Comparison of ENCODE assay signal across 13 cellular contexts in the genomic region with DNA sequence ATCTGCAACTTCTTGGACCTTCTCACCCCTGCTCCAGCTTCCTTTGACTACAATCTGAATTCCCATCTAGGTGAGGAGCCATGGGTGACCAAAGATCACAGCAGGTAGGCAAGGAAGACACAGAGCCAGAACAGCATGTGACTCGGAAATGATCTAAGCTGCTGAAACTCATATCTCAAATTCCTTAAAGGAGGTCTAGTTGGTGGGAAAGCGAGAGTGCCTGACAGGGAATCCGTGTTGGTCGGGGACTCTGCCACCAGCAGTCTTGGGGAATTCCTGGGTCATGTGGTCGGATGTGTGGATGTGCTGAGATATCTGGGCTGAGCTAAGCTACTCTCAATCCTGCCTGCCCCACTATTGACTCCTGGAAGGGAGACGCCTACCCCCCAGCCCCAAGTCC. TPM values are rescaled to one million over a fixed set of nuclear protein-coding genes. Genes with fewer than 3 reads are reported as not detected.
A peak's percentile ranks its signal among the peaks of the same experiment; 100 is the strongest.
DNase-seq lines count a peak whose midpoint lies in the region; ATAC-seq, FAIRE-seq and TF ChIP-seq lines count a peak whose summit lies in the region.
"Had no signal": no experiment of that assay in that cellular context is flagged by ENCODE, and none has a peak within 500 bp of the region (broad histone marks: within the 10 kb centered on the region; RNA-seq: fewer than 3 reads in every experiment).

No MANE protein-coding gene starts in this region.

- H3K27me3 ChIP-seq in Panc1 (ENCODE audit: control insufficient read depth, insufficient read depth, low read length): no peaks in the 10 kb centered on the region
- H3K27me3 ChIP-seq in H1 (replicated peaks in 1 of 4; ENCODE audit: control insufficient read depth in 3 of 4, extremely low read depth in 1 of 4, insufficient read depth in 3 of 4, low read length in 3 of 4): no peaks in the 10 kb centered on the region
- peaks cover 0 to 19% of the 10 kb centered on the region in 2 donors for H3K27me3 ChIP-seq in tibial artery
- H3K27me3 ChIP-seq: sigmoid colon had no signal

- CTCF ChIA-PET in Panc1 (lab: Charles Lee): interaction anchor here (0.6 to 5.8 kb wide), 7 partner anchors 27 to 219 kb away, joined by 3 to 149 read pairs (median 4); no protein-coding TSS in a partner anchor
- CTCF ChIA-PET in H1 (lab: Charles Lee; ENCODE audit: partially characterized antibody): interaction anchor here (0.5 to 67.1 kb wide), 33 partner anchors 7 to 263 kb away, joined by 3 to 2424 read pairs (median 5); a partner anchor contains a TSS

- H3K18ac ChIP-seq in H1 (ENCODE audit: extremely low read depth, low read length): peak overlapping the region; percentile 86

- peaks cover under 1 to 12% of the 10 kb centered on the region in 2 experiments; a peak in 3 of 4 replicates for H3K79me2 ChIP-seq in H1 (ENCODE audit: control insufficient read depth in 1 of 2, insufficient read depth in 2 of 2, low read length in 2 of 2)

- H3K14ac ChIP-seq in H1 (ENCODE audit: insufficient read length): no peak overlapping the region

- no peaks in the 10 kb centered on the region for H3K36me3 Mint-ChIP-seq in neural crest cell (ENCODE audit: low read depth)

- peak overlapping the region; percentile 14 for H3K27ac Mint-ChIP-seq in neural crest cell (ENCODE audit: unreplicated experiment)

- H2BK12ac ChIP-seq in H1 (ENCODE audit: low read depth, low read length): peak overlapping the region; percentile 90

- peak overlapping the region; percentile 38 for H2BK120ac ChIP-seq in H1 (replicated peaks; ENCODE audit: low read depth, low read length)

- no peak overlapping the region for H3K9ac ChIP-seq in H1 (replicated peaks in 1 of 4; ENCODE audit: extremely low read depth in 1 of 4, low read depth in 3 of 4, low read length in 3 of 4)

- TF ChIP-seq CTCF in Panc1 (IDR thresholded peaks at IDR 0.05) (no peak), H1 (IDR thresholded peaks at IDR 0.05; ENCODE audit: control extremely low read depth in 1 of 3, insufficient read depth in 1 of 3, low read depth in 1 of 3, low read length in 3 of 3) (no peak), neural crest cell (conservative IDR thresholded peaks at IDR 0.05) (no peak), tibial artery (IDR thresholded peaks at IDR 0.05) (no peak)

- H2AK5ac ChIP-seq in H1 (ENCODE audit: low read depth, low read length): no peak overlapping the region

- H3K9me3 Mint-ChIP-seq in neural crest cell: no peaks in the 10 kb centered on the region

- H4K91ac ChIP-seq in H1 (replicated peaks; ENCODE audit: insufficient read length, low read length): peak overlapping the region; percentile 85

- peak overlapping the region; percentile 67; the same call in 1 of the 2 replicates for H2BK5ac ChIP-seq in H1 (ENCODE audit: low read depth, low read length)

- no TSS peak for BruUV-seq in Panc1 (replicated peaks; lab: Mats Ljungman, UMichigan)

- no peaks in the 10 kb centered on the region for H3K27me3 Mint-ChIP-seq in neural crest cell (ENCODE audit: low read depth)

- no peaks in the 10 kb centered on the region for H3K9me3 ChIP-seq in Panc1 (ENCODE audit: control insufficient read depth, insufficient read depth, low read depth, low read length)
- no peaks in the 10 kb centered on the region for H3K9me3 ChIP-seq in H1 (ENCODE audit: insufficient read depth in 2 of 2, low read depth in 1 of 2, low read length in 1 of 2)
- no peaks in the 10 kb centered on the region for H3K9me3 ChIP-seq in tibial artery
- H3K9me3 ChIP-seq: sigmoid colon, suprapubic skin had no signal

- peaks cover 32% of the 10 kb centered on the region for H3K4me1 Mint-ChIP-seq in neural crest cell

- peak overlapping the region; percentile 64 for H2BK20ac ChIP-seq in H1 (ENCODE audit: low read length)

- H3K56ac ChIP-seq in H1 (replicated peaks; ENCODE audit: insufficient read length, low read depth, low read length): no peak overlapping the region

- TF ChIP-seq POLR2A in H1 (IDR thresholded peaks at IDR 0.05; ENCODE audit: control extremely low read depth in 1 of 2, low read depth in 2 of 2, low read length in 2 of 2): no peak

- TF ChIP-seq EP300 in H1 (IDR thresholded peaks at IDR 0.05; ENCODE audit: borderline replicate concordance in 1 of 2, low read depth in 2 of 2, low read length in 2 of 2): no peak

- H3K27ac ChIP-seq in Panc1 (ENCODE audit: low read length) (peak overlapping the region; percentile 78), H1 (ENCODE audit: low read depth, low read length) (peak overlapping the region; percentile 32; the same call in 1 of the 2 replicates), tibial artery (no peak overlapping the region)
- H3K27ac ChIP-seq: sigmoid colon, suprapubic skin had no signal

- no peak overlapping the region for H4K5ac ChIP-seq in H1 (ENCODE audit: insufficient read length, low read depth, low read length)

- H3K23ac ChIP-seq in H1 (ENCODE audit: insufficient read length): no peak overlapping the region

- peak overlapping the region; percentile 67; the same call in 1 of the 2 replicates for H2BK15ac ChIP-seq in H1 (ENCODE audit: low read length)

- POLR2A ChIA-PET in Panc1 (lab: Charles Lee): interaction anchor here (0.5 kb wide), 1 partner anchor 596 kb away, joined by 5 read pairs; no protein-coding TSS in a partner anchor
- POLR2A ChIA-PET in H1 (lab: Charles Lee; ENCODE audit: partially characterized antibody): interaction anchor here (0.6 to 11.0 kb wide), 12 partner anchors 10 to 98 kb away, joined by 3 to 134 read pairs (median 7); no protein-coding TSS in a partner anchor

- peaks cover 2% of the 10 kb centered on the region; the same call in 1 of the 2 replicates for H3K79me1 ChIP-seq in H1 (ENCODE audit: low read depth, low read length)

- H4K20me1 ChIP-seq in H1 (replicated peaks in 1 of 2; ENCODE audit: control insufficient read depth in 1 of 2, insufficient read depth in 2 of 2, low read length in 2 of 2): peaks cover 7% of the 10 kb centered on the region in 2 experiments

- H3K23me2 ChIP-seq in H1 (ENCODE audit: low read depth, low read length): peaks cover 6% of the 10 kb centered on the region

- H3K4me2 ChIP-seq in H1 (ENCODE audit: insufficient read depth in 1 of 2, low read depth in 2 of 2, low read length in 2 of 2): no peak overlapping the region

- H4K8ac ChIP-seq in H1 (ENCODE audit: extremely low read depth, insufficient read depth, low read length): no peak overlapping the region

- H3K4me3 ChIP-seq in Panc1 (ENCODE audit: low read depth in 2 of 2, low read length in 2 of 2): no peak overlapping the region
- no peak overlapping the region for H3K4me3 ChIP-seq in H1 (ENCODE audit: extremely low read depth in 1 of 4, insufficient read depth in 2 of 4, low read depth in 3 of 4, low read length in 4 of 4)
- no peak overlapping the region for H3K4me3 ChIP-seq in tibial artery
- H3K4me3 ChIP-seq: sigmoid colon, suprapubic skin had no signal

- intact Hi-C loops in Panc1 (cut with micrococcal nuclease; ENCODE audit: unreplicated experiment) (loop anchor here (1.0 kb wide), 1 partner anchor 51 kb away; no protein-coding TSS in a partner anchor), tibial artery (cut with DNase I; ENCODE audit: low total_unique reads) (no loop called here)

- DNase-seq in EL (peak; percentile 73), Panc1 (ENCODE audit: low read depth, low spot score) (no peak), H1 (ENCODE audit: low read depth in 1 of 2, low spot score in 2 of 2) (no peak), neural crest cell (ENCODE audit: low read depth, low spot score) (no peak), tibial artery (no peak), ureter (ENCODE audit: low spot score) (no peak), foreskin melanocyte (no peak)
- DNase-seq: amniotic stem cell had no signal

- peaks cover 11% of the 10 kb centered on the region for H3K4me1 ChIP-seq in Panc1 (ENCODE audit: control insufficient read depth, insufficient read depth, low read length)
- H3K4me1 ChIP-seq in H1 (replicated peaks in 1 of 4; ENCODE audit: control insufficient read depth in 3 of 4, insufficient read depth in 4 of 4, low read length in 3 of 4): peaks cover 5 to 16% (median 9%) of the 10 kb centered on the region in 4 experiments
- H3K4me1 ChIP-seq in tibial artery: peaks cover 0 to 21% (median 5%) of the 10 kb centered on the region in 4 donors

- peak; percentile 10; the same call in 1 of the 2 replicates for ATAC-seq in Panc1
- ATAC-seq in GM18502 (IDR thresholded peaks at IDR 0.05; ENCODE audit: poor library complexity, unreplicated experiment): no peak
- ATAC-seq: activated CD8-positive, alpha-beta memory T cell treated with anti-CD3 and anti-CD28 coated beads, Interleukin-2, amount 10 ng/mL, durations not matched to agents 7 days and 5 days had no signal

- peak overlapping the region; percentile 80 for H3K4me3 Mint-ChIP-seq in neural crest cell
- H3K4me3 Mint-ChIP-seq: activated CD8-positive, alpha-beta memory T cell treated with anti-CD3 and anti-CD28 coated beads, Interleukin-2, amount 10 ng/mL, durations not matched to agents 7 days and 5 days had no signal

- WGBS in H1 (ENCODE audit: extremely low coverage in 1 of 2, insufficient coverage in 1 of 2, insufficient read length in 1 of 2, insufficient replicate concordance in 2 of 2, low coverage in 1 of 2, low lambda C conversion rate in 2 of 2, missing lambda C conversion rate in 1 of 2), 2 experiments: 75% methylated on average over 6 of the region's 6 CpGs; no CpG with 5 or more reads in 1 of the 2 experiments

- no peak for FAIRE-seq in H1 (lab: Jason Lieb, UNC)

- H3K36me3 ChIP-seq in Panc1 (ENCODE audit: control insufficient read depth, insufficient read depth, low read length): no peaks in the 10 kb centered on the region
- H3K36me3 ChIP-seq in H1 (ENCODE audit: control insufficient read depth in 2 of 4, insufficient read depth in 4 of 4, low read length in 3 of 4): peaks cover 0 to 3% (median 0%) of the 10 kb centered on the region in 4 experiments; a peak in 1 of 8 replicates
- no peaks in the 10 kb centered on the region for H3K36me3 ChIP-seq in tibial artery
- H3K36me3 ChIP-seq: sigmoid colon, suprapubic skin had no signal

- in situ Hi-C loops in Panc1 (cut with HindIII; ENCODE audit: low pct_unique_long_range_greater_than_20kb, low sequenced_read_pairs): no loop called here

- H3K4ac ChIP-seq in H1 (replicated peaks; ENCODE audit: insufficient read length, low read depth, low read length): peak overlapping the region; percentile 42

- peak overlapping the region; percentile 47 for H2AFZ ChIP-seq in H1 (ENCODE audit: low read length)

- TF ChIP-seq RAD21 in H1 (IDR thresholded peaks at IDR 0.05 in 1 of 2, conservative IDR thresholded peaks at IDR 0.05 in 1 of 2; ENCODE audit: low read depth in 2 of 2, low read length in 2 of 2): no peak

RNA-seq across cellular contexts. Expression of a gene that starts 3.2 kb away (rescaled TPM):
- total RNA-seq in Panc1 (2021; ENCODE audit: unreplicated experiment) (17.4 TPM), neural crest cell (14.7 and 15.4 TPM in 2 replicates), ureter (0.96 TPM)
- polyA plus RNA-seq in Panc1 (2012; ENCODE audit: insufficient read length): 8.8 TPM
- 12.7 and 12.9 TPM in 2 replicates for total RNA-seq in H1 (2021; fragmentation: NEBNext Ultra II Directional; extraction: Animal tissue kit (Norgen Biotek cat#: 25700))
- 9.4 and 14.5 TPM in 2 replicates for polyA plus RNA-seq in H1 (2011; rRNA removed)
- 8.0 TPM for polyA plus RNA-seq in H1 (2011; cell fraction: cytosol; rRNA removed)
- 13.3 TPM for polyA plus RNA-seq in H1 (2011; cell fraction: nucleus; rRNA removed)
- 13.2 to 13.7 TPM (median 13.5 TPM) in 4 replicates for polyA plus RNA-seq in H1 (2012, experiment 1 of 2)
- polyA plus RNA-seq in H1 (2012, experiment 2 of 2): 12.2 TPM
- 5.4 TPM for polyA plus RNA-seq in H1 (2013, experiment 1 of 2)
- polyA plus RNA-seq in H1 (2013, experiment 2 of 2): 5.1 TPM
- polyA minus RNA-seq in H1 (2011; rRNA and poly(A)+ RNA removed): 12.4 and 13.8 TPM in 2 replicates
- polyA minus RNA-seq in H1 (2011; cell fraction: cytosol; rRNA and poly(A)+ RNA removed): 15.0 TPM
- polyA minus RNA-seq in H1 (2011; cell fraction: nucleus; rRNA and poly(A)+ RNA removed): 13.2 TPM

RNA-seq across cellular contexts. Expression of a gene that starts 31.9 kb away (rescaled TPM):
- total RNA-seq in Panc1 (2021; ENCODE audit: unreplicated experiment): 0.31 TPM
- not detected for polyA plus RNA-seq in Panc1 (2012; ENCODE audit: insufficient read length)
- 2.5 and 3.4 TPM in 2 replicates for total RNA-seq in H1 (2021; fragmentation: NEBNext Ultra II Directional; extraction: Animal tissue kit (Norgen Biotek cat#: 25700))
- polyA plus RNA-seq in H1 (2011; rRNA removed): 1.9 and 2.5 TPM in 2 replicates
- 2.4 TPM for polyA plus RNA-seq in H1 (2011; cell fraction: cytosol; rRNA removed)
- polyA plus RNA-seq in H1 (2011; cell fraction: nucleus; rRNA removed): 2.4 TPM
- 0.83 to 2.1 TPM (median 1.5 TPM) in 4 replicates for polyA plus RNA-seq in H1 (2012, experiment 1 of 2)
- polyA plus RNA-seq in H1 (2012, experiment 2 of 2): 1.4 TPM
- polyA plus RNA-seq in H1 (2013, experiment 1 of 2): 3.5 TPM
- polyA plus RNA-seq in H1 (2013, experiment 2 of 2): 3.8 TPM
- 2.5 and 4.2 TPM in 2 replicates for polyA minus RNA-seq in H1 (2011; rRNA and poly(A)+ RNA removed)
- 1.4 TPM for polyA minus RNA-seq in H1 (2011; cell fraction: cytosol; rRNA and poly(A)+ RNA removed)
- polyA minus RNA-seq in H1 (2011; cell fraction: nucleus; rRNA and poly(A)+ RNA removed): 1.00 TPM
- total RNA-seq in neural crest cell: 46.6 and 46.7 TPM in 2 replicates
- not detected for total RNA-seq in ureter
- total RNA-seq: activated CD8-positive, alpha-beta memory T cell treated with anti-CD3 and anti-CD28 coated beads, Interleukin-2, amount 10 ng/mL, durations not matched to agents 7 days and 5 days; NCI-H460 had no signal

Comparison
In these comparisons a context has a peak if more than half of its experiments do, and no peak if none do; other contexts are left out.
1. H3K27ac ChIP-seq: peak in Panc1 (single experiment) and H1 (single experiment); none in tibial artery (0 of 2).
2. RNA of a gene that starts 31.9 kb away (total RNA-seq): 46.6 to 46.7 TPM in neural crest cell; 2.5 to 3.4 TPM in H1, 0.31 TPM in Panc1 (single experiment) and not detected in ureter (single experiment); every median in the first group is over 10 times any median in the second.